In genomic region chr20:61695741-61696140, GRCh38 we compare ENCODE assay signal across 26 cellular contexts.
"Had no signal": no experiment of that assay in that cellular context is flagged by ENCODE, and none has a peak within 500 bp of the region (broad histone marks: within the 10 kb centered on the region; RNA-seq: fewer than 3 reads in every experiment).

No MANE protein-coding gene starts in this region.

- H3K36me3 ChIP-seq: ovary, right lobe of liver, sigmoid colon, stomach, thoracic aorta, thyroid gland, tibial nerve, upper lobe of right lung, uterus had no signal

- H3K4me1 ChIP-seq: parathyroid adenoma, psoas muscle, right lobe of liver, sigmoid colon, stomach, thyroid gland, tibial nerve, upper lobe of right lung, uterus had no signal

- H3K9me3 ChIP-seq: ovary, psoas muscle, right lobe of liver, sigmoid colon, stomach, thoracic aorta, thyroid gland, upper lobe of right lung, uterus had no signal

- H3K27me3 ChIP-seq: ovary, right lobe of liver, thyroid gland, tibial nerve, uterus had no signal

- ATAC-seq: naive thymus-derived CD4-positive, alpha-beta T cell; psoas muscle; right cardiac atrium; right lobe of liver; stimulated activated effector memory CD8-positive, alpha-beta T cell treated with anti-CD3 and anti-CD28 coated beads, Interleukin-12 subunit alpha, Interleukin-12 subunit beta, amount 100 ng/mL, for 72 hours; stimulated activated naive B cell treated with anti-CD40 and anti-IgM and Interleukin-4, amounts not matched to agents 10 μg/mL and 1 μg/mL and 100 μg/mL, for 72 hours; upper lobe of right lung had no signal

- H3K4me1 Mint-ChIP-seq: naive thymus-derived CD4-positive, alpha-beta T cell; nephron; stimulated activated effector memory CD8-positive, alpha-beta T cell treated with anti-CD3 and anti-CD28 coated beads, Interleukin-12 subunit alpha, Interleukin-12 subunit beta, amount 100 ng/mL, for 72 hours; stimulated activated naive B cell treated with anti-CD40 and anti-IgM and Interleukin-4, amounts not matched to agents 10 μg/mL and 1 μg/mL and 100 μg/mL, for 72 hours had no signal

- H3K27me3 Mint-ChIP-seq: stimulated activated naive CD8-positive, alpha-beta T cell treated with anti-CD3 and anti-CD28 coated beads, Interleukin-15, Interleukin-2, amounts not matched to agents 100 ng/mL and 50 ng/mL, for 24 hours had no signal

- H2AFZ ChIP-seq: parathyroid adenoma had no signal

- FAIRE-seq: small intestine had no signal

- H3K4me3 Mint-ChIP-seq: naive thymus-derived CD4-positive, alpha-beta T cell; nephron; stimulated activated effector memory CD8-positive, alpha-beta T cell treated with anti-CD3 and anti-CD28 coated beads, Interleukin-12 subunit alpha, Interleukin-12 subunit beta, amount 100 ng/mL, for 72 hours; stimulated activated naive B cell treated with anti-CD40 and anti-IgM and Interleukin-4, amounts not matched to agents 10 μg/mL and 1 μg/mL and 100 μg/mL, for 72 hours; stimulated activated naive CD8-positive, alpha-beta T cell treated with anti-CD3 and anti-CD28 coated beads, Interleukin-15, Interleukin-2, amounts not matched to agents 100 ng/mL and 50 ng/mL, for 24 hours had no signal

- H3K27ac ChIP-seq: ovary, parathyroid adenoma, psoas muscle, right lobe of liver, sigmoid colon, stomach, thoracic aorta, thyroid gland, tibial nerve, upper lobe of right lung, uterus had no signal

- H3K27ac Mint-ChIP-seq: nephron; progenitor cell of endocrine pancreas; stimulated activated effector memory CD8-positive, alpha-beta T cell treated with anti-CD3 and anti-CD28 coated beads, Interleukin-12 subunit alpha, Interleukin-12 subunit beta, amount 100 ng/mL, for 72 hours; stimulated activated naive B cell treated with anti-CD40 and anti-IgM and Interleukin-4, amounts not matched to agents 10 μg/mL and 1 μg/mL and 100 μg/mL, for 72 hours; stimulated activated naive CD8-positive, alpha-beta T cell treated with anti-CD3 and anti-CD28 coated beads, Interleukin-15, Interleukin-2, amounts not matched to agents 100 ng/mL and 50 ng/mL, for 24 hours had no signal

- H3K9ac ChIP-seq: parathyroid adenoma had no signal

- DNase-seq: naive thymus-derived CD4-positive, alpha-beta T cell; occipital lobe; ovary; sigmoid colon; small intestine; stimulated activated CD4-positive, alpha-beta T cell treated with anti-CD3 and anti-CD28 coated beads, Interleukin-15, amount 100 ng/mL, for 24 hours; stimulated activated CD4-positive, alpha-beta T cell treated with anti-CD3 and anti-CD28 coated beads, Interleukin-2, amount 100 ng/mL, for 24 hours; stimulated activated CD4-positive, alpha-beta T cell treated with anti-CD3 and anti-CD28 coated beads, Interleukin-2, amount 100 ng/mL, for 48 hours; stimulated activated CD4-positive, alpha-beta T cell treated with anti-CD3 and anti-CD28 coated beads, Interleukin-4, amount 100 ng/mL, for 24 hours; stimulated activated naive B cell treated with anti-CD40 and anti-IgM and Interleukin-4, amounts not matched to agents 10 μg/mL and 1 μg/mL and 100 μg/mL, for 72 hours; stimulated activated naive CD4-positive, alpha-beta T cell treated with Interleukin-2 at 50 U/mL for 16 hours; stomach; thyroid gland; trophoblast cell; upper lobe of right lung; uterus had no signal

- H3K36me3 Mint-ChIP-seq: naive thymus-derived CD4-positive, alpha-beta T cell; stimulated activated effector memory CD8-positive, alpha-beta T cell treated with anti-CD3 and anti-CD28 coated beads, Interleukin-12 subunit alpha, Interleukin-12 subunit beta, amount 100 ng/mL, for 72 hours; stimulated activated naive B cell treated with anti-CD40 and anti-IgM and Interleukin-4, amounts not matched to agents 10 μg/mL and 1 μg/mL and 100 μg/mL, for 72 hours had no signal

- H3K4me3 ChIP-seq: ovary, psoas muscle, right lobe of liver, sigmoid colon, stomach, thoracic aorta, thyroid gland, tibial nerve, upper lobe of right lung, uterus had no signal

- H3K9me3 Mint-ChIP-seq: nephron; stimulated activated effector memory CD8-positive, alpha-beta T cell treated with anti-CD3 and anti-CD28 coated beads, Interleukin-12 subunit alpha, Interleukin-12 subunit beta, amount 100 ng/mL, for 72 hours; stimulated activated naive CD8-positive, alpha-beta T cell treated with anti-CD3 and anti-CD28 coated beads, Interleukin-15, Interleukin-2, amounts not matched to agents 100 ng/mL and 50 ng/mL, for 24 hours had no signal
